In the genomic region with DNA sequence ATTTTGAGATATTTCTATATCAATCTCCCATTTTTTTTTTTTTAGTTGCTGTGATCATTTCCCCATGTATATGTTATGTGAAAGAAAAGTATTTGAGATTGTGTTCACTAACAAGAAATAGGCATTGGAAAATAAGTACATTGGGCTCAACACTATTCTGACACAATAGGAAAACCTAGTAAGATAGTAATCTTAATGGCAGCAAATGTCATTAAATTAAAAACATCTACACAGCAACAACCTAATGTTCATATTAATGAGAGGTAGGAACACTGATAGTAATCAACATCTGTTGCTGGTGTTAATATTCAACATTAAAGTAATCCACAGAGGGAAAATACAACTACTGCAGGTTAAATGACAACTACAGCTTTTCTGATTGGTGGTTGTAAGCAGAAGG, we compare ENCODE assay signal across 12 cellular contexts. TPM values are rescaled to one million over a fixed set of nuclear protein-coding genes. Genes with fewer than 3 reads are reported as not detected.
A peak's percentile ranks its signal among the peaks of the same experiment; 100 is the strongest.
DNase-seq lines count a peak whose midpoint lies in the region; ATAC-seq and TF ChIP-seq lines count a peak whose summit lies in the region.
"Had no signal": no experiment of that assay in that cellular context is flagged by ENCODE, and none has a peak within 500 bp of the region (broad histone marks: within the 10 kb centered on the region; RNA-seq: fewer than 3 reads in every experiment).

No MANE protein-coding gene starts in this region.

- peak overlapping the region; percentile 98 for H2AFZ ChIP-seq in GM23248
- peak overlapping the region; percentile 98 for H2AFZ ChIP-seq in parathyroid adenoma

- peak overlapping the region; percentile 79 for H3K27ac ChIP-seq in GM23248
- H3K27ac ChIP-seq in SK-N-MC, result peak overlapping the region; percentile 95; the same call in 1 of the 2 replicates
- H3K27ac ChIP-seq in parathyroid adenoma, result peak overlapping the region; percentile 86

- peaks cover 12% of the 10 kb centered on the region; the same call in 1 of the 2 replicates for H3K4me1 ChIP-seq in GM23248 (ENCODE audit: insufficient read depth)
- peaks cover 6% of the 10 kb centered on the region for H3K4me1 ChIP-seq in parathyroid adenoma

- TF ChIP-seq CTCF in endothelial cell (IDR thresholded peaks at IDR 0.05; ENCODE audit: unreplicated experiment) (no peak), parathyroid adenoma (IDR thresholded peaks at IDR 0.05) (no peak), GM13977 (IDR thresholded peaks at IDR 0.05; ENCODE audit: extremely low read depth, insufficient read depth, missing control alignments) (no peak)

- no peaks in the 10 kb centered on the region for H3K9me3 ChIP-seq in GM23248 (ENCODE audit: low read depth)
- H3K9me3 ChIP-seq in SK-N-MC (ENCODE audit: low read depth, low read length), result no peaks in the 10 kb centered on the region
- no peaks in the 10 kb centered on the region for H3K9me3 ChIP-seq in parathyroid adenoma (ENCODE audit: control insufficient read depth, low read length)

- no peaks in the 10 kb centered on the region for H3K9me2 ChIP-seq in GM23248 (ENCODE audit: insufficient read depth)

- H3K27me3 Mint-ChIP-seq in endothelial cell (ENCODE audit: unreplicated experiment), result peaks cover 8% of the 10 kb centered on the region

- H3K9me3 Mint-ChIP-seq in endothelial cell (ENCODE audit: unreplicated experiment), result no peaks in the 10 kb centered on the region

- H4K20me1 ChIP-seq in GM23248 (ENCODE audit: insufficient read depth), result no peaks in the 10 kb centered on the region

- peak overlapping the region; percentile 92 for H3K4me2 ChIP-seq in GM23248 (ENCODE audit: unreplicated experiment)
- H3K4me2 ChIP-seq in parathyroid adenoma (ENCODE audit: low read length), result no peak overlapping the region

- H3K27me3 ChIP-seq in GM23248 (replicated peaks; ENCODE audit: insufficient read depth) (no peaks in the 10 kb centered on the region), parathyroid adenoma (ENCODE audit: control insufficient read depth, insufficient read depth, low read length) (no peaks in the 10 kb centered on the region)

- peaks cover 5% of the 10 kb centered on the region for H3K36me3 Mint-ChIP-seq in endothelial cell (ENCODE audit: low read depth, unreplicated experiment)

- no peaks in the 10 kb centered on the region for H3K36me3 ChIP-seq in GM23248 (ENCODE audit: low read depth)
- H3K36me3 ChIP-seq in SK-N-MC (ENCODE audit: insufficient read depth, low read length), result peaks cover 11% of the 10 kb centered on the region
- H3K36me3 ChIP-seq in parathyroid adenoma (ENCODE audit: control insufficient read depth, insufficient read depth, low read length), result no peaks in the 10 kb centered on the region

- peaks cover 18% of the 10 kb centered on the region; the same call in 1 of the 2 replicates for H3F3A ChIP-seq in GM23248 (ENCODE audit: insufficient read depth)

- H3K4me1 Mint-ChIP-seq in endothelial cell (ENCODE audit: unreplicated experiment), result peaks cover 12% of the 10 kb centered on the region

- ATAC-seq in HG03521 (IDR thresholded peaks at IDR 0.05; ENCODE audit: unreplicated experiment), result no peak

- H3K4me3 ChIP-seq in GM23248, result peak overlapping the region; percentile 100
- H3K4me3 ChIP-seq in SK-N-MC, result no peak overlapping the region
- no peak overlapping the region for H3K4me3 ChIP-seq in parathyroid adenoma (ENCODE audit: low read depth, low read length)

- no peak overlapping the region for H3K27ac Mint-ChIP-seq in endothelial cell (ENCODE audit: unreplicated experiment)

- no peak for DNase-seq in GM23248
- DNase-seq in SK-N-MC (ENCODE audit: low read depth, low spot score), result no peak
- no peak for DNase-seq in endothelial cell (ENCODE audit: low spot score)
- DNase-seq in GM13977 (ENCODE audit: low spot score), result no peak
- no peak for DNase-seq in NCI-H2081 (lab: John Stamatoyannopoulos, UW)
- DNase-seq in LoVo (ENCODE audit: low spot score), result no peak
- DNase-seq: activated naive CD4-positive, alpha-beta T cell treated with Interleukin-2 at 50 U/mL for 16 hours had no signal

- in situ Hi-C loops in GM23248 (cut with MboI) (no loop called here), GM13977 (cut with MboI; ENCODE audit: low pct_unique_long_range_greater_than_20kb, low sequenced_read_pairs, unreplicated experiment) (no loop called here)

- peaks cover 35% of the 10 kb centered on the region for H3K79me2 ChIP-seq in GM23248 (ENCODE audit: insufficient read depth)
- H3K79me2 ChIP-seq in parathyroid adenoma, result peaks cover 13% of the 10 kb centered on the region

- H3K4me3 Mint-ChIP-seq in endothelial cell (ENCODE audit: unreplicated experiment), result peak overlapping the region; percentile 97

- H3K9ac ChIP-seq in GM23248 (peak overlapping the region; percentile 99), SK-N-MC (ENCODE audit: insufficient read length) (no peak overlapping the region), parathyroid adenoma (no peak overlapping the region)

RNA-seq across cellular contexts. Expression of a gene that starts 1.5 kb away (rescaled TPM):
- 15.0 and 24.5 TPM in 2 replicates for total RNA-seq in GM23248 (2014; rRNA removed; shearing (Covaris generic))
- polyA plus RNA-seq in GM23248 (2016; fragmentation: Nextera tagmentation; extraction: Ambion mirVana), result 21.8 and 24.6 TPM in 2 replicates
- 21.6 TPM for total RNA-seq in endothelial cell (ENCODE audit: unreplicated experiment)

RNA-seq across cellular contexts. Expression of a gene that starts 23.9 kb away (rescaled TPM):
- not detected in 2 replicates for total RNA-seq in GM23248 (2014; rRNA removed; shearing (Covaris generic))
- 0.06 TPM in 1 of 2 replicates, not detected in the other for polyA plus RNA-seq in GM23248 (2016; fragmentation: Nextera tagmentation; extraction: Ambion mirVana)
- total RNA-seq in endothelial cell (ENCODE audit: unreplicated experiment), result not detected
- total RNA-seq: G401, HT-29, left colon had no signal

RNA-seq across cellular contexts. Expression of a gene that starts 58.2 kb away (rescaled TPM):
- 35.6 and 38.3 TPM in 2 replicates for total RNA-seq in GM23248 (2014; rRNA removed; shearing (Covaris generic))
- polyA plus RNA-seq in GM23248 (2016; fragmentation: Nextera tagmentation; extraction: Ambion mirVana), result 24.1 and 24.3 TPM in 2 replicates
- total RNA-seq in endothelial cell (ENCODE audit: unreplicated experiment), result 29.0 TPM
